In the genomic region with DNA sequence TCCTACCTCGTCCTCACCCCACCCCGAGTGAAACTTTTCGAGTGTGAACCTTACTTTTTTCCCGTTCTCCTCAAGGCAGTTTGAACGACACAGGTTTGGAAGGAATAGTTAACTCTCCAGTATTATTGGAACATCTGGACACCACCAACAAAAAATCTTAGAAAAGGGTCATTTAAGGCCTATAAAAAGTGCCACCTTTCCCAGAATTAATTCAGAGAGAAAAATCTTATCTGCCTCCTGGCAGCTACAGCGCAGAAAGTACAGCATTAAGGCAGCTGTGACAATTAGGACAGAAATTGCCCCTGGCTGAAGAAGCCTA, we compare ENCODE assay signal across 1 cellular context.
A peak's percentile ranks its signal among the peaks of the same experiment; 100 is the strongest.
TF ChIP-seq lines count a peak whose summit lies in the region.

No MANE protein-coding gene starts in this region.

TF ChIP-seq in HepG2, 621 proteins besides CTCF, POLR2A, EP300 and RAD21 (continued from another document):
- TF ChIP-seq, protein P1, sequence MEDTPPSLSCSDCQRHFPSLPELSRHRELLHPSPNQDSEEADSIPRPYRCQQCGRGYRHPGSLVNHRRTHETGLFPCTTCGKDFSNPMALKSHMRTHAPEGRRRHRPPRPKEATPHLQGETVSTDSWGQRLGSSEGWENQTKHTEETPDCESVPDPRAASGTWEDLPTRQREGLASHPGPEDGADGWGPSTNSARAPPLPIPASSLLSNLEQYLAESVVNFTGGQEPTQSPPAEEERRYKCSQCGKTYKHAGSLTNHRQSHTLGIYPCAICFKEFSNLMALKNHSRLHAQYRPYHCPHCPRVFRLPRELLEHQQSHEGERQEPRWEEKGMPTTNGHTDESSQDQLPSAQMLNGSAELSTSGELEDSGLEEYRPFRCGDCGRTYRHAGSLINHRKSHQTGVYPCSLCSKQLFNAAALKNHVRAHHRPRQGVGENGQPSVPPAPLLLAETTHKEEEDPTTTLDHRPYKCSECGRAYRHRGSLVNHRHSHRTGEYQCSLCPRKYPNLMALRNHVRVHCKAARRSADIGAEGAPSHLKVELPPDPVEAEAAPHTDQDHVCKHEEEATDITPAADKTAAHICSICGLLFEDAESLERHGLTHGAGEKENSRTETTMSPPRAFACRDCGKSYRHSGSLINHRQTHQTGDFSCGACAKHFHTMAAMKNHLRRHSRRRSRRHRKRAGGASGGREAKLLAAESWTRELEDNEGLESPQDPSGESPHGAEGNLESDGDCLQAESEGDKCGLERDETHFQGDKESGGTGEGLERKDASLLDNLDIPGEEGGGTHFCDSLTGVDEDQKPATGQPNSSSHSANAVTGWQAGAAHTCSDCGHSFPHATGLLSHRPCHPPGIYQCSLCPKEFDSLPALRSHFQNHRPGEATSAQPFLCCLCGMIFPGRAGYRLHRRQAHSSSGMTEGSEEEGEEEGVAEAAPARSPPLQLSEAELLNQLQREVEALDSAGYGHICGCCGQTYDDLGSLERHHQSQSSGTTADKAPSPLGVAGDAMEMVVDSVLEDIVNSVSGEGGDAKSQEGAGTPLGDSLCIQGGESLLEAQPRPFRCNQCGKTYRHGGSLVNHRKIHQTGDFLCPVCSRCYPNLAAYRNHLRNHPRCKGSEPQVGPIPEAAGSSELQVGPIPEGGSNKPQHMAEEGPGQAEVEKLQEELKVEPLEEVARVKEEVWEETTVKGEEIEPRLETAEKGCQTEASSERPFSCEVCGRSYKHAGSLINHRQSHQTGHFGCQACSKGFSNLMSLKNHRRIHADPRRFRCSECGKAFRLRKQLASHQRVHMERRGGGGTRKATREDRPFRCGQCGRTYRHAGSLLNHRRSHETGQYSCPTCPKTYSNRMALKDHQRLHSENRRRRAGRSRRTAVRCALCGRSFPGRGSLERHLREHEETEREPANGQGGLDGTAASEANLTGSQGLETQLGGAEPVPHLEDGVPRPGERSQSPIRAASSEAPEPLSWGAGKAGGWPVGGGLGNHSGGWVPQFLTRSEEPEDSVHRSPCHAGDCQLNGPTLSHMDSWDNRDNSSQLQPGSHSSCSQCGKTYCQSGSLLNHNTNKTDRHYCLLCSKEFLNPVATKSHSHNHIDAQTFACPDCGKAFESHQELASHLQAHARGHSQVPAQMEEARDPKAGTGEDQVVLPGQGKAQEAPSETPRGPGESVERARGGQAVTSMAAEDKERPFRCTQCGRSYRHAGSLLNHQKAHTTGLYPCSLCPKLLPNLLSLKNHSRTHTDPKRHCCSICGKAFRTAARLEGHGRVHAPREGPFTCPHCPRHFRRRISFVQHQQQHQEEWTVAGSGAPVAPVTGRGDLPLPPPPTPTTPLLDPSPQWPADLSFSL (CRISPR knock-in tag; IDR thresholded peaks at IDR 0.05) = no peak
- TF ChIP-seq, protein P2, sequence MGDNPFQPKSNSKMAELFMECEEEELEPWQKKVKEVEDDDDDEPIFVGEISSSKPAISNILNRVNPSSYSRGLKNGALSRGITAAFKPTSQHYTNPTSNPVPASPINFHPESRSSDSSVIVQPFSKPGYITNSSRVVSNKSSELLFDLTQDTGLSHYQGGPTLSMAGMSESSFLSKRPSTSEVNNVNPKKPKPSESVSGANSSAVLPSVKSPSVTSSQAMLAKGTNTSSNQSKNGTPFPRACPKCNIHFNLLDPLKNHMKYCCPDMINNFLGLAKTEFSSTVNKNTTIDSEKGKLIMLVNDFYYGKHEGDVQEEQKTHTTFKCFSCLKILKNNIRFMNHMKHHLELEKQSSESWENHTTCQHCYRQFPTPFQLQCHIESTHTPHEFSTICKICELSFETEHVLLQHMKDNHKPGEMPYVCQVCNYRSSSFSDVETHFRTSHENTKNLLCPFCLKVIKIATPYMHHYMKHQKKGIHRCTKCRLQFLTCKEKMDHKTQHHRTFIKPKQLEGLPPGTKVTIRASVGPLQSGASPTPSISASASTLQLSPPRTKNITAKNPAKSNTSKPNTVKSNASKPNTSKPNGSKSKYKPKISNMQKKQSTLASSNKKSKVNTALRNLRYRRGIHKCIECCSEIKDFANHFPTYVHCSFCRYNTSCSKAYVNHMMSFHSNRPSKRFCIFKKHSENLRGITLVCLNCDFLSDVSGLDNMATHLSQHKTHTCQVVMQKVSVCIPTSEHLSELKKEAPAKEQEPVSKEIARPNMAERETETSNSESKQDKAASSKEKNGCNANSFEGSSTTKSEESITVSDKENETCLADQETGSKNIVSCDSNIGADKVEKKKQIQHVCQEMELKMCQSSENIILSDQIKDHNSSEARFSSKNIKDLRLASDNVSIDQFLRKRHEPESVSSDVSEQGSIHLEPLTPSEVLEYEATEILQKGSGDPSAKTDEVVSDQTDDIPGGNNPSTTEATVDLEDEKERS (CRISPR knock-in tag; IDR thresholded peaks at IDR 0.05) = peak; percentile 41; the same call in 1 of the 2 replicates
